1 cellular context compared by ENCODE assay signal in genomic region chr3:128481438-128481942, GRCh38.
TF ChIP-seq lines count a peak whose summit lies in the region.

No MANE protein-coding gene starts in this region.

TF ChIP-seq in endothelial cell of umbilical vein, 7 proteins besides CTCF, POLR2A, EP300 and RAD21 (continued from another document):
- TF ChIP-seq MAX (IDR thresholded peaks at IDR 0.05; ENCODE audit: insufficient read depth, insufficient read length) (no peak), GATA2 (IDR thresholded peaks at IDR 0.05; ENCODE audit: insufficient read depth, insufficient read length, low read depth, low read length) (no peak), MYC (IDR thresholded peaks at IDR 0.05; ENCODE audit: low read depth, low read length) (no peak), POLR2AphosphoS5 (IDR thresholded peaks at IDR 0.05; ENCODE audit: insufficient read depth, low read depth, low read length) (peak; percentile 9)
